Comparison of ENCODE assay signal across 20 cellular contexts in genomic region chr4:137993232-137993631, GRCh38.
DNase-seq lines count a peak whose midpoint lies in the region; ATAC-seq and TF ChIP-seq lines count a peak whose summit lies in the region.
"Had no signal": no experiment of that assay in that cellular context is flagged by ENCODE, and none has a peak within 500 bp of the region (broad histone marks: within the 10 kb centered on the region; RNA-seq: fewer than 3 reads in every experiment).

No MANE protein-coding gene starts in this region.

- no peak overlapping the region for H3K27ac Mint-ChIP-seq in natural killer cell
- H3K27ac Mint-ChIP-seq: CD4-positive, CD25-positive, alpha-beta regulatory T cell had no signal

- H3K36me3 Mint-ChIP-seq in natural killer cell: no peaks in the 10 kb centered on the region
- H3K36me3 Mint-ChIP-seq: CD4-positive, CD25-positive, alpha-beta regulatory T cell had no signal

- H3K4me1 Mint-ChIP-seq in natural killer cell: no peaks in the 10 kb centered on the region
- H3K4me1 Mint-ChIP-seq: CD4-positive, CD25-positive, alpha-beta regulatory T cell had no signal

- H2AFZ ChIP-seq in mammary epithelial cell (ENCODE audit: low read depth, low read length): no peak overlapping the region

- intact Hi-C loops in mammary epithelial cell (cut with micrococcal nuclease) (no loop called here), stomach (cut with DNase I; ENCODE audit: low total_unique reads) (no loop called here), natural killer cell (cut with micrococcal nuclease) (no loop called here)

- no peaks in the 10 kb centered on the region for H4K20me1 ChIP-seq in mammary epithelial cell (ENCODE audit: insufficient read depth, low read length)

- peaks cover 3% of the 10 kb centered on the region for H3K4me1 ChIP-seq in mammary epithelial cell (ENCODE audit: insufficient read depth, low read length)
- H3K4me1 ChIP-seq in foreskin keratinocyte: peaks cover 13% of the 10 kb centered on the region
- H3K4me1 ChIP-seq in stomach: no peaks in the 10 kb centered on the region
- H3K4me1 ChIP-seq: SJSA1 had no signal

- no peaks in the 10 kb centered on the region for H3K27me3 ChIP-seq in mammary epithelial cell (ENCODE audit: insufficient read depth, low read length)
- no peaks in the 10 kb centered on the region for H3K27me3 ChIP-seq in foreskin keratinocyte
- H3K27me3 ChIP-seq in stomach: no peaks in the 10 kb centered on the region
- H3K27me3 ChIP-seq: SJSA1 had no signal

- H3K36me3 ChIP-seq in mammary epithelial cell (ENCODE audit: insufficient read depth, low read length) (no peaks in the 10 kb centered on the region), stomach (no peaks in the 10 kb centered on the region)
- H3K36me3 ChIP-seq: SJSA1 had no signal

- TF ChIP-seq EP300 in stomach (IDR thresholded peaks at IDR 0.05): no peak

- H3K4me2 ChIP-seq in mammary epithelial cell (ENCODE audit: insufficient read depth, low read depth, low read length): no peak overlapping the region

- no TSS peak for BruUV-seq in mammary epithelial cell (replicated peaks; lab: Mats Ljungman, UMichigan)

- CTCF ChIA-PET in mammary epithelial cell (lab: Charles Lee; ENCODE audit: low non-redundant PET): no interaction called here

- H3K9me3 ChIP-seq in mammary epithelial cell (replicated peaks; ENCODE audit: insufficient read depth, low read length): no peaks in the 10 kb centered on the region
- no peaks in the 10 kb centered on the region for H3K9me3 ChIP-seq in stomach
- H3K9me3 ChIP-seq: SJSA1 had no signal

- H3K4me3 ChIP-seq in mammary epithelial cell (replicated peaks in 1 of 3; ENCODE audit: insufficient read depth in 1 of 3, low read depth in 2 of 3, low read length in 3 of 3) (no peak overlapping the region), stomach (no peak overlapping the region)
- H3K4me3 ChIP-seq: K562, SJSA1 had no signal

- peaks cover 0 to 5% of the 10 kb centered on the region in 2 donors for H3K9me3 Mint-ChIP-seq in natural killer cell

- no peak for TF ChIP-seq POLR2A in stomach (IDR thresholded peaks at IDR 0.05)

- dilution Hi-C loops in mammary epithelial cell (cut with HindIII; ENCODE audit: low sequenced_read_pairs): no loop called here

- H3K27ac ChIP-seq in mammary epithelial cell (ENCODE audit: insufficient read depth, low read depth, low read length) (no peak overlapping the region), foreskin keratinocyte (no peak overlapping the region), stomach (no peak overlapping the region)
- H3K27ac ChIP-seq: HL-60, SJSA1 had no signal

- WGBS in mammary epithelial cell (ENCODE audit: low coverage, missing lambda C conversion rate): 100% methylated on average over 1 of the region's 1 CpG
- WGBS in stomach, 5 donors: 77 to 95% (median 90%) methylated on average over 1 of the region's 1 CpG

- peak; percentile 35 for DNase-seq in ELR (ENCODE audit: low read depth)
- peak; percentile 86 for DNase-seq in M059J (ENCODE audit: low read depth)
- peak; percentile 20 for DNase-seq in mammary epithelial cell
- DNase-seq in foreskin keratinocyte: peak; percentile 22 to 66
- DNase-seq in pons (ENCODE audit: low spot score): no peak
- DNase-seq in stomach: no peak
- DNase-seq in natural killer cell: no peak
- DNase-seq: CD4-positive, CD25-positive, alpha-beta regulatory T cell; DMS79 treated with DMSO at 0.1 percent for 48 hours; NCI-H1092 treated with DMSO at 0.1 percent for 48 hours; NCI-H1436 treated with DMSO at 0.1 percent for 48 hours; NCI-H1930; NCI-H2227 treated with DMSO at 0.1 percent for 48 hours; NCI-H510A; NCI-H748 treated with DMSO at 0.1 percent for 48 hours had no signal

- H3K27me3 Mint-ChIP-seq in natural killer cell (ENCODE audit: low read depth in 2 of 2): no peaks in the 10 kb centered on the region
- H3K27me3 Mint-ChIP-seq: CD4-positive, CD25-positive, alpha-beta regulatory T cell had no signal

- H3K9ac ChIP-seq in mammary epithelial cell (ENCODE audit: insufficient read depth, low read length): no peak overlapping the region

- ATAC-seq in foreskin keratinocyte (peak; percentile 76), HG03045 (IDR thresholded peaks at IDR 0.05; ENCODE audit: unreplicated experiment) (no peak), natural killer cell (no peak)
- ATAC-seq: HepG2, K562 had no signal

- in situ Hi-C loops in mammary epithelial cell (cut with MboI; ENCODE audit: low sequenced_read_pairs in 2 of 2): no loop called here

- H3K79me2 ChIP-seq in mammary epithelial cell (ENCODE audit: insufficient read depth, low read length): no peaks in the 10 kb centered on the region

- no peak overlapping the region for H3K4me3 Mint-ChIP-seq in natural killer cell
- H3K4me3 Mint-ChIP-seq: CD4-positive, CD25-positive, alpha-beta regulatory T cell had no signal

- TF ChIP-seq CTCF in mammary epithelial cell (conservative IDR thresholded peaks at IDR 0.05 in 1 of 2, IDR thresholded peaks at IDR 0.05 in 1 of 2; ENCODE audit: extremely low read depth in 1 of 2, insufficient read depth in 1 of 2, low read depth in 1 of 2, low read length in 2 of 2) (no peak), foreskin keratinocyte (conservative IDR thresholded peaks at IDR 0.05) (peak; percentile 45), stomach (IDR thresholded peaks at IDR 0.05) (no peak), natural killer cell (IDR thresholded peaks at IDR 0.05) (no peak)

Comparison
In these comparisons a context has a peak if more than half of its experiments do, and no peak if none do; other contexts are left out.
1. DNase-seq: peak in ELR (single experiment), M059J (single experiment), mammary epithelial cell (single experiment) and foreskin keratinocyte (2 of 2); none in pons (single experiment), stomach (single experiment) and natural killer cell (single experiment).